Comparison of ENCODE assay signal across 1 cellular context in genomic region chr15:42273900-42274692, GRCh38.
TF ChIP-seq lines count a peak whose summit lies in the region.

No MANE protein-coding gene starts in this region.

TF ChIP-seq in HepG2, 621 proteins besides CTCF, POLR2A, EP300 and RAD21 (continued from another document and continues in another):
- no peak for TF ChIP-seq STAG1 (CRISPR knock-in tag; IDR thresholded peaks at IDR 0.05)
- 0 out of 2 replicates have a peak, but pooled peaks have one; percentile 10 for TF ChIP-seq NAIF1 (CRISPR knock-in tag; IDR thresholded peaks at IDR 0.05; ENCODE audit: borderline replicate concordance)
- TF ChIP-seq ZBTB10 (CRISPR knock-in tag; IDR thresholded peaks at IDR 0.05; ENCODE audit: borderline replicate concordance): no peak
- TF ChIP-seq ZBTB3 (CRISPR knock-in tag; IDR thresholded peaks at IDR 0.05; ENCODE audit: borderline replicate concordance, low read depth): 0 out of 2 replicates have a peak, but pooled peaks have one; percentile 43
- TF ChIP-seq SATB2 (CRISPR knock-in tag; IDR thresholded peaks at IDR 0.05): 0 out of 2 replicates have a peak, but pooled peaks have one; percentile 13
- TF ChIP-seq RBM39 (IDR thresholded peaks at IDR 0.05; ENCODE audit: low read depth, low read length, poor library complexity, severe bottlenecking): no peak
- TF ChIP-seq TOPORS (CRISPR knock-in tag; IDR thresholded peaks at IDR 0.05): 0 out of 2 replicates have a peak, but pooled peaks have one; percentile 14
- no peak for TF ChIP-seq ZFP90 (CRISPR knock-in tag; IDR thresholded peaks at IDR 0.05; ENCODE audit: borderline replicate concordance)
- TF ChIP-seq ZNF652 (CRISPR knock-in tag; IDR thresholded peaks at IDR 0.05; ENCODE audit: borderline replicate concordance, low read depth): no peak
- no peak for TF ChIP-seq ZSCAN30 (CRISPR knock-in tag; IDR thresholded peaks at IDR 0.05)
- no peak for TF ChIP-seq ZBTB20 (CRISPR knock-in tag; IDR thresholded peaks at IDR 0.05; ENCODE audit: borderline replicate concordance, low read depth)
- no peak for TF ChIP-seq ZNF879 (CRISPR knock-in tag; IDR thresholded peaks at IDR 0.05)
- 0 out of 2 replicates have a peak, but pooled peaks have one; percentile 34 for TF ChIP-seq KLF12 (CRISPR knock-in tag; IDR thresholded peaks at IDR 0.05; ENCODE audit: borderline replicate concordance)
- TF ChIP-seq EEA1 (CRISPR knock-in tag; IDR thresholded peaks at IDR 0.05; ENCODE audit: borderline replicate concordance): no peak
- TF ChIP-seq ZNF660 (CRISPR knock-in tag; IDR thresholded peaks at IDR 0.05; ENCODE audit: borderline replicate concordance, low read depth): no peak
- TF ChIP-seq, protein P1, sequence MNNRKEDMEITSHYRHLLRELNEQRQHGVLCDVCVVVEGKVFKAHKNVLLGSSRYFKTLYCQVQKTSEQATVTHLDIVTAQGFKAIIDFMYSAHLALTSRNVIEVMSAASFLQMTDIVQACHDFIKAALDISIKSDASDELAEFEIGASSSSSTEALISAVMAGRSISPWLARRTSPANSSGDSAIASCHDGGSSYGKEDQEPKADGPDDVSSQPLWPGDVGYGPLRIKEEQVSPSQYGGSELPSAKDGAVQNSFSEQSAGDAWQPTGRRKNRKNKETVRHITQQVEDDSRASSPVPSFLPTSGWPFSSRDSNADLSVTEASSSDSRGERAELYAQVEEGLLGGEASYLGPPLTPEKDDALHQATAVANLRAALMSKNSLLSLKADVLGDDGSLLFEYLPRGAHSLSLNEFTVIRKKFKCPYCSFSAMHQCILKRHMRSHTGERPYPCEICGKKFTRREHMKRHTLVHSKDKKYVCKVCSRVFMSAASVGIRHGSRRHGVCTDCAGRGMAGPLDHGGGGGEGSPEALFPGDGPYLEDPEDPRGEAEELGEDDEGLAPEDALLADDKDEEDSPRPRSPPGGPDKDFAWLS (CRISPR knock-in tag; IDR thresholded peaks at IDR 0.05; ENCODE audit: borderline replicate concordance): 0 out of 2 replicates have a peak, but pooled peaks have one; percentile 7
- no peak for TF ChIP-seq KLF15 (CRISPR knock-in tag; IDR thresholded peaks at IDR 0.05; ENCODE audit: borderline replicate concordance)
- no peak for TF ChIP-seq MTA1 (CRISPR knock-in tag; IDR thresholded peaks at IDR 0.05; ENCODE audit: borderline replicate concordance)
- no peak for TF ChIP-seq YEATS2 (CRISPR knock-in tag; IDR thresholded peaks at IDR 0.05; ENCODE audit: borderline replicate concordance)
- no peak; the same call in 1 of the 2 replicates for TF ChIP-seq ZNF296 (CRISPR knock-in tag; conservative IDR thresholded peaks at IDR 0.05)
- TF ChIP-seq RORA (CRISPR knock-in tag; IDR thresholded peaks at IDR 0.05): no peak
- no peak for TF ChIP-seq ZNF205 (CRISPR knock-in tag; IDR thresholded peaks at IDR 0.05)
- TF ChIP-seq, protein P2, sequence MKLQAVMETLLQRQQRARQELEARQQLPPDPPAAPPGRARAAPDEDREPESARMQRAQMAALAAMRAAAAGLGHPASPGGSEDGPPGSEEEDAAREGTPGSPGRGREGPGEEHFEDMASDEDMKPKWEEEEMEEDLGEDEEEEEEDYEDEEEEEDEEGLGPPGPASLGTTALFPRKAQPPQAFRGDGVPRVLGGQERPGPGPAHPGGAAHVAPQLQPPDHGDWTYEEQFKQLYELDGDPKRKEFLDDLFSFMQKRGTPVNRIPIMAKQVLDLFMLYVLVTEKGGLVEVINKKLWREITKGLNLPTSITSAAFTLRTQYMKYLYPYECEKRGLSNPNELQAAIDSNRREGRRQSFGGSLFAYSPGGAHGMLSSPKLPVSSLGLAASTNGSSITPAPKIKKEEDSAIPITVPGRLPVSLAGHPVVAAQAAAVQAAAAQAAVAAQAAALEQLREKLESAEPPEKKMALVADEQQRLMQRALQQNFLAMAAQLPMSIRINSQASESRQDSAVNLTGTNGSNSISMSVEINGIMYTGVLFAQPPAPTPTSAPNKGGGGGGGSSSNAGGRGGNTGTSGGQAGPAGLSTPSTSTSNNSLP (IDR thresholded peaks at IDR 0.05; ENCODE audit: low read depth, low read length): no peak
- TF ChIP-seq ZNF547 (CRISPR knock-in tag; IDR thresholded peaks at IDR 0.05): no peak
- no peak for TF ChIP-seq NR3C1 (CRISPR knock-in tag; IDR thresholded peaks at IDR 0.05)
- no peak for TF ChIP-seq ZMYM3 (CRISPR knock-in tag; IDR thresholded peaks at IDR 0.05)
- TF ChIP-seq, protein P3, sequence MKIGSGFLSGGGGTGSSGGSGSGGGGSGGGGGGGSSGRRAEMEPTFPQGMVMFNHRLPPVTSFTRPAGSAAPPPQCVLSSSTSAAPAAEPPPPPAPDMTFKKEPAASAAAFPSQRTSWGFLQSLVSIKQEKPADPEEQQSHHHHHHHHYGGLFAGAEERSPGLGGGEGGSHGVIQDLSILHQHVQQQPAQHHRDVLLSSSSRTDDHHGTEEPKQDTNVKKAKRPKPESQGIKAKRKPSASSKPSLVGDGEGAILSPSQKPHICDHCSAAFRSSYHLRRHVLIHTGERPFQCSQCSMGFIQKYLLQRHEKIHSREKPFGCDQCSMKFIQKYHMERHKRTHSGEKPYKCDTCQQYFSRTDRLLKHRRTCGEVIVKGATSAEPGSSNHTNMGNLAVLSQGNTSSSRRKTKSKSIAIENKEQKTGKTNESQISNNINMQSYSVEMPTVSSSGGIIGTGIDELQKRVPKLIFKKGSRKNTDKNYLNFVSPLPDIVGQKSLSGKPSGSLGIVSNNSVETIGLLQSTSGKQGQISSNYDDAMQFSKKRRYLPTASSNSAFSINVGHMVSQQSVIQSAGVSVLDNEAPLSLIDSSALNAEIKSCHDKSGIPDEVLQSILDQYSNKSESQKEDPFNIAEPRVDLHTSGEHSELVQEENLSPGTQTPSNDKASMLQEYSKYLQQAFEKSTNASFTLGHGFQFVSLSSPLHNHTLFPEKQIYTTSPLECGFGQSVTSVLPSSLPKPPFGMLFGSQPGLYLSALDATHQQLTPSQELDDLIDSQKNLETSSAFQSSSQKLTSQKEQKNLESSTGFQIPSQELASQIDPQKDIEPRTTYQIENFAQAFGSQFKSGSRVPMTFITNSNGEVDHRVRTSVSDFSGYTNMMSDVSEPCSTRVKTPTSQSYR (CRISPR knock-in tag; IDR thresholded peaks at IDR 0.05; ENCODE audit: borderline replicate concordance): no peak
- no peak for TF ChIP-seq CENPT (CRISPR knock-in tag; IDR thresholded peaks at IDR 0.05; ENCODE audit: low read depth)
- TF ChIP-seq, protein P4, sequence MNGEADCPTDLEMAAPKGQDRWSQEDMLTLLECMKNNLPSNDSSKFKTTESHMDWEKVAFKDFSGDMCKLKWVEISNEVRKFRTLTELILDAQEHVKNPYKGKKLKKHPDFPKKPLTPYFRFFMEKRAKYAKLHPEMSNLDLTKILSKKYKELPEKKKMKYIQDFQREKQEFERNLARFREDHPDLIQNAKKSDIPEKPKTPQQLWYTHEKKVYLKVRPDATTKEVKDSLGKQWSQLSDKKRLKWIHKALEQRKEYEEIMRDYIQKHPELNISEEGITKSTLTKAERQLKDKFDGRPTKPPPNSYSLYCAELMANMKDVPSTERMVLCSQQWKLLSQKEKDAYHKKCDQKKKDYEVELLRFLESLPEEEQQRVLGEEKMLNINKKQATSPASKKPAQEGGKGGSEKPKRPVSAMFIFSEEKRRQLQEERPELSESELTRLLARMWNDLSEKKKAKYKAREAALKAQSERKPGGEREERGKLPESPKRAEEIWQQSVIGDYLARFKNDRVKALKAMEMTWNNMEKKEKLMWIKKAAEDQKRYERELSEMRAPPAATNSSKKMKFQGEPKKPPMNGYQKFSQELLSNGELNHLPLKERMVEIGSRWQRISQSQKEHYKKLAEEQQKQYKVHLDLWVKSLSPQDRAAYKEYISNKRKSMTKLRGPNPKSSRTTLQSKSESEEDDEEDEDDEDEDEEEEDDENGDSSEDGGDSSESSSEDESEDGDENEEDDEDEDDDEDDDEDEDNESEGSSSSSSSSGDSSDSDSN (CRISPR knock-in tag; IDR thresholded peaks at IDR 0.05): no peak
- no peak for TF ChIP-seq ZFP36L2 (CRISPR knock-in tag; IDR thresholded peaks at IDR 0.05)
- TF ChIP-seq ISL2 (CRISPR knock-in tag; IDR thresholded peaks at IDR 0.05): no peak
- no peak for TF ChIP-seq ZNF20 (CRISPR knock-in tag; IDR thresholded peaks at IDR 0.05)
- no peak for TF ChIP-seq CENPX (CRISPR knock-in tag; IDR thresholded peaks at IDR 0.05)
- TF ChIP-seq ZNF556 (CRISPR knock-in tag; IDR thresholded peaks at IDR 0.05; ENCODE audit: borderline replicate concordance): no peak
- TF ChIP-seq PHF20 (CRISPR knock-in tag; IDR thresholded peaks at IDR 0.05): no peak
- TF ChIP-seq ZBTB38 (CRISPR knock-in tag; IDR thresholded peaks at IDR 0.05): no peak
- TF ChIP-seq DMAP1 (CRISPR knock-in tag; IDR thresholded peaks at IDR 0.05): peak; percentile 37; the same call in 1 of the 2 replicates
- no peak for TF ChIP-seq KDM3A (CRISPR knock-in tag; IDR thresholded peaks at IDR 0.05; ENCODE audit: low read depth)
- TF ChIP-seq SUZ12 (IDR thresholded peaks at IDR 0.05; ENCODE audit: low read depth, low read length): no peak
- TF ChIP-seq, protein P5, sequence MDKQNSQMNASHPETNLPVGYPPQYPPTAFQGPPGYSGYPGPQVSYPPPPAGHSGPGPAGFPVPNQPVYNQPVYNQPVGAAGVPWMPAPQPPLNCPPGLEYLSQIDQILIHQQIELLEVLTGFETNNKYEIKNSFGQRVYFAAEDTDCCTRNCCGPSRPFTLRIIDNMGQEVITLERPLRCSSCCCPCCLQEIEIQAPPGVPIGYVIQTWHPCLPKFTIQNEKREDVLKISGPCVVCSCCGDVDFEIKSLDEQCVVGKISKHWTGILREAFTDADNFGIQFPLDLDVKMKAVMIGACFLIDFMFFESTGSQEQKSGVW (CRISPR knock-in tag; IDR thresholded peaks at IDR 0.05; ENCODE audit: borderline replicate concordance): no peak
- TF ChIP-seq ZNF343 (CRISPR knock-in tag; IDR thresholded peaks at IDR 0.05): 0 out of 2 replicates have a peak, but pooled peaks have one; percentile 32
- TF ChIP-seq ZNF639 (CRISPR knock-in tag; conservative IDR thresholded peaks at IDR 0.05): no peak; the same call in 1 of the 2 replicates
- no peak for TF ChIP-seq ZNF543 (CRISPR knock-in tag; IDR thresholded peaks at IDR 0.05)
- TF ChIP-seq NRL (CRISPR knock-in tag; IDR thresholded peaks at IDR 0.05; ENCODE audit: borderline replicate concordance): no peak
- peak; percentile 32 for TF ChIP-seq YY1 (IDR thresholded peaks at IDR 0.05; ENCODE audit: insufficient read depth, insufficient replicate concordance, low read depth, low read length)
- no peak for TF ChIP-seq CBX1 (IDR thresholded peaks at IDR 0.05; ENCODE audit: low read depth)
- no peak for TF ChIP-seq ZNF790 (CRISPR knock-in tag; IDR thresholded peaks at IDR 0.05; ENCODE audit: borderline replicate concordance)
- TF ChIP-seq MXD1 (CRISPR knock-in tag; IDR thresholded peaks at IDR 0.05): no peak
- no peak for TF ChIP-seq ZNF383 (CRISPR knock-in tag; IDR thresholded peaks at IDR 0.05; ENCODE audit: borderline replicate concordance)
- no peak; the same call in 1 of the 2 replicates for TF ChIP-seq ZNF749 (CRISPR knock-in tag; IDR thresholded peaks at IDR 0.05; ENCODE audit: borderline replicate concordance)
- TF ChIP-seq CREM (IDR thresholded peaks at IDR 0.05): no peak
- no peak for TF ChIP-seq CREM (CRISPR knock-in tag; IDR thresholded peaks at IDR 0.05)
- no peak for TF ChIP-seq SSRP1 (CRISPR knock-in tag; IDR thresholded peaks at IDR 0.05)
- no peak for TF ChIP-seq TCF7L2 (IDR thresholded peaks at IDR 0.05; ENCODE audit: low read depth, low read length)
- no peak for TF ChIP-seq GABPA (IDR thresholded peaks at IDR 0.05; ENCODE audit: low read depth, low read length)
- no peak for TF ChIP-seq GABPA (CRISPR knock-in tag; IDR thresholded peaks at IDR 0.05; ENCODE audit: low read depth)
- TF ChIP-seq ZNF33A (CRISPR knock-in tag; IDR thresholded peaks at IDR 0.05; ENCODE audit: borderline replicate concordance): no peak; the same call in 1 of the 2 replicates
- TF ChIP-seq ZNF567 (CRISPR knock-in tag; IDR thresholded peaks at IDR 0.05; ENCODE audit: borderline replicate concordance): no peak
- TF ChIP-seq SAP130 (CRISPR knock-in tag; IDR thresholded peaks at IDR 0.05; ENCODE audit: low read depth): no peak
- TF ChIP-seq EED (CRISPR knock-in tag; IDR thresholded peaks at IDR 0.05): no peak
